In genomic region chr6:72525821-72526550, GRCh38 we compare ENCODE assay signal across 15 cellular contexts.
DNase-seq lines count a peak whose midpoint lies in the region; FAIRE-seq and TF ChIP-seq lines count a peak whose summit lies in the region.
"Had no signal": no experiment of that assay in that cellular context is flagged by ENCODE, and none has a peak within 500 bp of the region (broad histone marks: within the 10 kb centered on the region; RNA-seq: fewer than 3 reads in every experiment).

No MANE protein-coding gene starts in this region.

- WGBS in suprapubic skin, result 74% methylated on average over 1 of the region's 1 CpG

- in situ Hi-C loops in KBM-7 (cut with MboI; ENCODE audit: low pct_unique_long_range_greater_than_20kb, low sequenced_read_pairs), result no loop called here

- H3K4me3 ChIP-seq in astrocyte (ENCODE audit: insufficient read depth, low read depth, low read length) (no peak overlapping the region), suprapubic skin (no peak overlapping the region)

- H3K27me3 ChIP-seq in astrocyte (ENCODE audit: insufficient read depth, low read length) (no peaks in the 10 kb centered on the region), suprapubic skin (no peaks in the 10 kb centered on the region)

- TF ChIP-seq CTCF in D721Med (IDR thresholded peaks at IDR 0.05; ENCODE audit: insufficient read depth, missing control alignments), result no peak
- no peak for TF ChIP-seq CTCF in astrocyte (IDR thresholded peaks at IDR 0.05; ENCODE audit: insufficient read depth, low read depth, low read length)
- no peak for TF ChIP-seq CTCF in suprapubic skin (IDR thresholded peaks at IDR 0.05)
- TF ChIP-seq CTCF in GM10266 (IDR thresholded peaks at IDR 0.05; ENCODE audit: control insufficient read depth, insufficient read depth, low read depth, missing control alignments), result no peak

- no peak overlapping the region for H2AFZ ChIP-seq in astrocyte (ENCODE audit: low read depth, low read length)

- DNase-seq in D721Med (ENCODE audit: insufficient read length, low spot score), result no peak
- peak; percentile 3 for DNase-seq in HTR-8/SVneo (ENCODE audit: insufficient read length, low spot score)
- peak; percentile 79 for DNase-seq in astrocyte (ENCODE audit: low read depth)
- DNase-seq in myocyte (ENCODE audit: low read depth), result peak; percentile 45
- DNase-seq in suprapubic skin (ENCODE audit: low spot score in 2 of 2), result no peak
- DNase-seq in AML-193 (lab: John Stamatoyannopoulos, UW), result no peak
- no peak for DNase-seq in KBM-7
- DNase-seq in GM10266 (ENCODE audit: extremely low spot score), result no peak
- DNase-seq: C1 segment of cervical spinal cord, Karpas-422, NCI-H2029, NCI-H226, NCI-H69, T-helper 17 cell had no signal

- H3K27ac Mint-ChIP-seq in astrocyte (ENCODE audit: unreplicated experiment), result peak overlapping the region; percentile 9
- H3K27ac Mint-ChIP-seq: T-helper 17 cell had no signal

- peaks cover 7% of the 10 kb centered on the region for H3K4me1 Mint-ChIP-seq in astrocyte (ENCODE audit: low read depth, unreplicated experiment)
- H3K4me1 Mint-ChIP-seq: T-helper 17 cell had no signal

- H3K27ac ChIP-seq in astrocyte (ENCODE audit: low read depth, low read length) (no peak overlapping the region), suprapubic skin (no peak overlapping the region)

- H3K9me3 ChIP-seq in astrocyte (ENCODE audit: insufficient read depth, low read depth, low read length) (no peaks in the 10 kb centered on the region), suprapubic skin (no peaks in the 10 kb centered on the region)

- H4K20me1 ChIP-seq in astrocyte (ENCODE audit: insufficient read depth, low read length), result no peaks in the 10 kb centered on the region

- H3K79me2 ChIP-seq in astrocyte (ENCODE audit: insufficient read depth, low read length), result no peaks in the 10 kb centered on the region

- no peaks in the 10 kb centered on the region for H3K9me3 Mint-ChIP-seq in astrocyte (ENCODE audit: unreplicated experiment)

- no peaks in the 10 kb centered on the region for H3K36me3 ChIP-seq in astrocyte (ENCODE audit: insufficient read depth, low read length)
- no peaks in the 10 kb centered on the region for H3K36me3 ChIP-seq in suprapubic skin

- no peaks in the 10 kb centered on the region for H3K36me3 Mint-ChIP-seq in astrocyte (ENCODE audit: low read depth, unreplicated experiment)

- H3K9ac ChIP-seq in astrocyte (ENCODE audit: low read length), result no peak overlapping the region

- H3K4me1 ChIP-seq in astrocyte (ENCODE audit: insufficient read depth, low read length) (no peaks in the 10 kb centered on the region), suprapubic skin (no peaks in the 10 kb centered on the region)

- no peak for TF ChIP-seq POLR2A in suprapubic skin (IDR thresholded peaks at IDR 0.05)

- no peak for TF ChIP-seq EP300 in suprapubic skin (IDR thresholded peaks at IDR 0.05)

- no peak overlapping the region for H3K4me2 ChIP-seq in astrocyte (ENCODE audit: low read length)

- H3K4me3 Mint-ChIP-seq in astrocyte (ENCODE audit: unreplicated experiment), result no peak overlapping the region
- H3K4me3 Mint-ChIP-seq: T-helper 17 cell had no signal

- no peaks in the 10 kb centered on the region for H3K27me3 Mint-ChIP-seq in astrocyte (ENCODE audit: low read depth, unreplicated experiment)

- FAIRE-seq in D721Med (lab: Jason Lieb, UNC) (peak; percentile 71), HTR-8/SVneo (lab: Jason Lieb, UNC) (no peak), astrocyte (lab: Jason Lieb, UNC) (peak; percentile 13)
- FAIRE-seq: HepG2 had no signal

Comparison
In these comparisons a context has a peak if more than half of its experiments do, and no peak if none do; other contexts are left out.
1. DNase-seq: peak in HTR-8/SVneo (single experiment), astrocyte (single experiment) and myocyte (single experiment); none in D721Med (single experiment), suprapubic skin (0 of 2), AML-193 (0 of 2), KBM-7 (single experiment) and GM10266 (single experiment).